Comparison of ENCODE assay signal across 20 cellular contexts in the genomic region with DNA sequence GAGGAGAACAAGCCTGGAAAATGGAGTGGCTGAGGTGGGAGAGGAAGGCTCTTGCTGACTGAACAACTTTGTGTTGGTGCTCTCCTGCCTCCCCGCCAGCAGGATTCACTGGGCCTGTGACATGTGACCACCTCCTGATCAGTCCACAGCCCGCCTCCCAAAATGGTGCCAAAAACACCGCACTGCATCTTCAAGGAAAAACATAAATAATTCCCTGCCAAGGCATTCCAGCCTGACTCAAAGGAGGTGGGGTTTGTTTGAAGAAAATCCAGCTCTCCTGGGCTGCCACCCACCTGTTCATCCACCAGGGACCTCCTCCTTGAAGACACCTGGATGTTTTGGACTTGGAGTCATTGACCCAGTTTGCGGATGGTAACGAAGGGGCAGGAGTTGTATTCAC.
DNase-seq lines count a peak whose midpoint lies in the region; ATAC-seq and TF ChIP-seq lines count a peak whose summit lies in the region.
"Had no signal": no experiment of that assay in that cellular context is flagged by ENCODE, and none has a peak within 500 bp of the region (broad histone marks: within the 10 kb centered on the region; RNA-seq: fewer than 3 reads in every experiment).

No MANE protein-coding gene starts in this region.

- peak; percentile 33 for DNase-seq in LoVo (ENCODE audit: low spot score)
- peak; percentile 41 for DNase-seq in NCI-H2196 treated with DMSO at 0.1 percent for 48 hours (lab: John Stamatoyannopoulos, UW; ENCODE audit: unreplicated experiment)
- DNase-seq in esophagus squamous epithelium (lab: John Stamatoyannopoulos, UW), result no peak
- DNase-seq in prostate gland (ENCODE audit: low spot score), result peak; percentile 37
- no peak for DNase-seq in glutamatergic neuron
- DNase-seq in stimulated activated naive CD8-positive, alpha-beta T cell treated with anti-CD3 and anti-CD28 coated beads, Interleukin-15, Interleukin-2, amounts not matched to agents 100 U/mL and 50 U/mL, for 24 hours, result no peak
- DNase-seq in osteocyte (ENCODE audit: extremely low spot score, unreplicated experiment), result no peak
- no peak for DNase-seq in WERI-Rb-1
- DNase-seq: BE2C, COR-L47, KBM-7, NCI-H2081 treated with DMSO at 0.1 percent for 48 hours, NCI-H2227 treated with DMSO at 0.1 percent for 48 hours, NCI-H524, NCI-H82 had no signal

- TF ChIP-seq POLR2A in esophagus squamous epithelium (IDR thresholded peaks at IDR 0.05), result no peak
- no peak for TF ChIP-seq POLR2A in prostate gland (IDR thresholded peaks at IDR 0.05)

- H3K27me3 Mint-ChIP-seq in glutamatergic neuron (ENCODE audit: unreplicated experiment) (no peaks in the 10 kb centered on the region), osteocyte (ENCODE audit: unreplicated experiment) (no peaks in the 10 kb centered on the region)

- H3K4me1 Mint-ChIP-seq in glutamatergic neuron (ENCODE audit: low read depth, unreplicated experiment), result no peaks in the 10 kb centered on the region
- no peaks in the 10 kb centered on the region for H3K4me1 Mint-ChIP-seq in osteocyte (ENCODE audit: unreplicated experiment)
- H3K4me1 Mint-ChIP-seq: GM23338 had no signal

- H3K36me3 Mint-ChIP-seq in glutamatergic neuron (ENCODE audit: unreplicated experiment) (peaks cover 4% of the 10 kb centered on the region), osteocyte (ENCODE audit: unreplicated experiment) (no peaks in the 10 kb centered on the region)

- no peak overlapping the region for H3K4me3 ChIP-seq in esophagus squamous epithelium
- H3K4me3 ChIP-seq in prostate gland, result no peak overlapping the region
- H3K4me3 ChIP-seq in WERI-Rb-1 (ENCODE audit: low read depth, low read length), result no peak overlapping the region
- H3K4me3 ChIP-seq: GM23338, HAP-1 had no signal

- no peak overlapping the region for H3K4me3 Mint-ChIP-seq in glutamatergic neuron (ENCODE audit: unreplicated experiment)
- H3K4me3 Mint-ChIP-seq in osteocyte (ENCODE audit: unreplicated experiment), result no peak overlapping the region
- H3K4me3 Mint-ChIP-seq: GM23338 had no signal

- H3K27ac ChIP-seq in esophagus squamous epithelium, result peak overlapping the region in 3 of 4 donors; percentile 26 to 50 (median 34)
- H3K27ac ChIP-seq in prostate gland, result peak overlapping the region in 1 of 2 donors; percentile 63
- no peak overlapping the region for H3K27ac ChIP-seq in WERI-Rb-1
- H3K27ac ChIP-seq: HL-60 had no signal

- H3K36me3 ChIP-seq in esophagus squamous epithelium (no peaks in the 10 kb centered on the region), prostate gland (no peaks in the 10 kb centered on the region), WERI-Rb-1 (no peaks in the 10 kb centered on the region)
- H3K36me3 ChIP-seq: BE2C, HAP-1 had no signal

- 23 to 42% methylated on average over 4 to 5 of the region's 5 CpGs for WGBS in esophagus squamous epithelium, 2 donors
- WGBS in prostate gland, result 32% methylated on average over 5 of the region's 5 CpGs

- H3K27me3 ChIP-seq in esophagus squamous epithelium (peaks cover 0 to 6% (median 0%) of the 10 kb centered on the region in 4 donors), prostate gland (replicated peaks; ENCODE audit: insufficient read depth) (no peaks in the 10 kb centered on the region), WERI-Rb-1 (ENCODE audit: insufficient read depth, low read depth, severe bottlenecking) (no peaks in the 10 kb centered on the region)
- H3K27me3 ChIP-seq: BE2C had no signal

- ATAC-seq in stimulated activated naive CD8-positive, alpha-beta T cell treated with anti-CD3 and anti-CD28 coated beads, Interleukin-15, Interleukin-2, amounts not matched to agents 100 U/mL and 50 U/mL, for 24 hours, result no peak
- ATAC-seq: GM23338, Panc1, SK-N-SH treated with all-trans-retinoic acid at 6 μM for 48 hours had no signal

- TF ChIP-seq CTCF in esophagus squamous epithelium (IDR thresholded peaks at IDR 0.05) (peak in 1 of 6 experiments; percentile 27), prostate gland (IDR thresholded peaks at IDR 0.05) (no peak), glutamatergic neuron (IDR thresholded peaks at IDR 0.05; ENCODE audit: partially characterized antibody, unreplicated experiment) (no peak), osteocyte (IDR thresholded peaks at IDR 0.05) (no peak), WERI-Rb-1 (IDR thresholded peaks at IDR 0.05; ENCODE audit: low read depth, low read length) (no peak)

- H3K27ac Mint-ChIP-seq in glutamatergic neuron (ENCODE audit: unreplicated experiment) (no peak overlapping the region), osteocyte (ENCODE audit: unreplicated experiment) (no peak overlapping the region)
- H3K27ac Mint-ChIP-seq: GM23338 had no signal

- H3K9me3 ChIP-seq in esophagus squamous epithelium (no peaks in the 10 kb centered on the region), prostate gland (no peaks in the 10 kb centered on the region), WERI-Rb-1 (ENCODE audit: severe bottlenecking) (no peaks in the 10 kb centered on the region)
- H3K9me3 ChIP-seq: BE2C, HAP-1 had no signal

- H3K9me3 Mint-ChIP-seq in glutamatergic neuron (ENCODE audit: unreplicated experiment) (peaks cover 6% of the 10 kb centered on the region), osteocyte (ENCODE audit: unreplicated experiment) (no peaks in the 10 kb centered on the region)

- intact Hi-C loops in esophagus squamous epithelium (cut with DNase I), result no loop called here
- intact Hi-C loops in prostate gland (cut with DNase I), result no loop called here

- H3K4me1 ChIP-seq in esophagus squamous epithelium, result peaks cover 0 to 27% (median 3%) of the 10 kb centered on the region in 3 donors
- H3K4me1 ChIP-seq in prostate gland (replicated peaks), result no peaks in the 10 kb centered on the region
- H3K4me1 ChIP-seq: BE2C, HAP-1 had no signal

Comparison
In these comparisons a context has a peak if more than half of its experiments do, and no peak if none do; other contexts are left out.
1. DNase-seq: peak in LoVo (single experiment), NCI-H2196 treated with DMSO at 0.1 percent for 48 hours (single experiment) and prostate gland (single experiment); none in esophagus squamous epithelium (single experiment), glutamatergic neuron (single experiment), stimulated activated naive CD8-positive, alpha-beta T cell treated with anti-CD3 and anti-CD28 coated beads, Interleukin-15, Interleukin-2, amounts not matched to agents 100 U/mL and 50 U/mL, for 24 hours (single experiment), osteocyte (single experiment) and WERI-Rb-1 (single experiment).